Comparison of ENCODE assay signal across 15 cellular contexts in the genomic region with DNA sequence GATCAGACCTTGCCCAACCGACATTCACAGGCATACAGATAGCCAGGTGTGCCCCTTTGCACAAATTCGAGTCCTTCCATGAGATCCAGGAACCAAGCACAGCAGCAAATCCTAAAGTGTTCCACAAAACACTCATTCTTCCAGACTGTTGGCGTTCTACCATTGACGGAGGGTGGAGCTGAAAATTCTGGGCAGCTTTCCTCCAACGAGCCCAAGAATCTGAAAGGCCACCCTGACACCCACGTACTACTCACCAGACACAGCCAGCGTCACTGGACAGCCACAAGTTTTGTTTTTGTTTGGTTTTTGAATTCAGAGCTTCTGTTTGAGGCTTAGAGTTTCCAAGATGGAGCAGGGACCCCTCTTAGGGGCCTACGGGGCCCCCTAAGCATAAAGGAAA.
"Had no signal": no experiment of that assay in that cellular context is flagged by ENCODE, and none has a peak within 500 bp of the region (broad histone marks: within the 10 kb centered on the region; RNA-seq: fewer than 3 reads in every experiment).

No MANE protein-coding gene starts in this region.

- H3K27me3 Mint-ChIP-seq: dendritic cell treated with granulocyte-macrophage colony-stimulating factor and Interleukin-4, amounts not matched to agents 40 ng/mL and 50 ng/mL, for 4 days had no signal

- H3K4me1 ChIP-seq: sigmoid colon, testis, transverse colon had no signal

- H3K27ac Mint-ChIP-seq: dendritic cell treated with granulocyte-macrophage colony-stimulating factor and Interleukin-4, amounts not matched to agents 40 ng/mL and 50 ng/mL, for 4 days; naive thymus-derived CD4-positive, alpha-beta T cell; stimulated activated naive B cell treated with anti-CD40 and anti-IgM and Interleukin-4, amounts not matched to agents 10 μg/mL and 1 μg/mL and 100 μg/mL, for 72 hours; stimulated activated naive CD8-positive, alpha-beta T cell treated with anti-CD3 and anti-CD28 coated beads, Interleukin-15, amount 100 ng/mL, for 72 hours had no signal

- H3K36me3 ChIP-seq: gastrocnemius medialis, heart right ventricle, sigmoid colon, transverse colon had no signal

- H3K4me3 Mint-ChIP-seq: dendritic cell treated with granulocyte-macrophage colony-stimulating factor and Interleukin-4, amounts not matched to agents 40 ng/mL and 50 ng/mL, for 4 days; naive thymus-derived CD4-positive, alpha-beta T cell; stimulated activated naive B cell treated with anti-CD40 and anti-IgM and Interleukin-4, amounts not matched to agents 10 μg/mL and 1 μg/mL and 100 μg/mL, for 72 hours; stimulated activated naive CD8-positive, alpha-beta T cell treated with anti-CD3 and anti-CD28 coated beads, Interleukin-15, amount 100 ng/mL, for 72 hours had no signal

- H3K27ac ChIP-seq: gastrocnemius medialis, heart right ventricle, sigmoid colon, skin epidermis, testis, transverse colon had no signal

- ATAC-seq: gastrocnemius medialis; heart right ventricle; naive thymus-derived CD4-positive, alpha-beta T cell; stimulated activated naive B cell treated with anti-CD40 and anti-IgM and Interleukin-4, amounts not matched to agents 10 μg/mL and 1 μg/mL and 100 μg/mL, for 72 hours; stimulated activated naive CD8-positive, alpha-beta T cell treated with anti-CD3 and anti-CD28 coated beads, Interleukin-15, amount 100 ng/mL, for 72 hours had no signal

- H3K4me3 ChIP-seq: gastrocnemius medialis, heart right ventricle, sigmoid colon, skin epidermis, testis, transverse colon had no signal

- H3K4me1 Mint-ChIP-seq: naive thymus-derived CD4-positive, alpha-beta T cell; stimulated activated naive B cell treated with anti-CD40 and anti-IgM and Interleukin-4, amounts not matched to agents 10 μg/mL and 1 μg/mL and 100 μg/mL, for 72 hours; stimulated activated naive CD8-positive, alpha-beta T cell treated with anti-CD3 and anti-CD28 coated beads, Interleukin-15, amount 100 ng/mL, for 72 hours had no signal

- H3K36me3 Mint-ChIP-seq: naive thymus-derived CD4-positive, alpha-beta T cell; stimulated activated naive B cell treated with anti-CD40 and anti-IgM and Interleukin-4, amounts not matched to agents 10 μg/mL and 1 μg/mL and 100 μg/mL, for 72 hours had no signal

- DNase-seq: erythroblast; gastrocnemius medialis; heart right ventricle; hypothalamus; kidney glomerular epithelial cell; naive thymus-derived CD4-positive, alpha-beta T cell; sigmoid colon; stimulated activated CD4-positive, alpha-beta T cell treated with anti-CD3 and anti-CD28 coated beads, Interleukin-2, amount 100 ng/mL, for 24 hours; stimulated activated CD4-positive, alpha-beta T cell treated with anti-CD3 and anti-CD28 coated beads, Interleukin-4, amount 100 ng/mL, for 4 hours; stimulated activated naive B cell treated with anti-CD40 and anti-IgM and Interleukin-4, amounts not matched to agents 10 μg/mL and 1 μg/mL and 100 μg/mL, for 72 hours; stimulated activated naive CD8-positive, alpha-beta T cell treated with anti-CD3 and anti-CD28 coated beads, Interleukin-15, amount 100 ng/mL, for 72 hours; testis; transverse colon had no signal

- H3K9me3 Mint-ChIP-seq: dendritic cell treated with granulocyte-macrophage colony-stimulating factor and Interleukin-4, amounts not matched to agents 40 ng/mL and 50 ng/mL, for 4 days; stimulated activated naive B cell treated with anti-CD40 and anti-IgM and Interleukin-4, amounts not matched to agents 10 μg/mL and 1 μg/mL and 100 μg/mL, for 72 hours; stimulated activated naive CD8-positive, alpha-beta T cell treated with anti-CD3 and anti-CD28 coated beads, Interleukin-15, amount 100 ng/mL, for 72 hours had no signal

- H3K27me3 ChIP-seq: gastrocnemius medialis, heart right ventricle, sigmoid colon, testis had no signal

- H3K9me3 ChIP-seq: gastrocnemius medialis, heart right ventricle, sigmoid colon, testis, transverse colon had no signal
